8 cellular contexts compared by ENCODE assay signal in genomic region chr3:69014022-69014580, GRCh38. TPM values are rescaled to one million over a fixed set of nuclear protein-coding genes. Genes with fewer than 3 reads are reported as not detected.
DNase-seq lines count a peak whose midpoint lies in the region; FAIRE-seq and TF ChIP-seq lines count a peak whose summit lies in the region.

No MANE protein-coding gene starts in this region.

- H3K4me3 Mint-ChIP-seq in glutamatergic neuron (ENCODE audit: unreplicated experiment), result peak overlapping the region; percentile 83

- no peaks in the 10 kb centered on the region for H3K36me3 Mint-ChIP-seq in glutamatergic neuron (ENCODE audit: unreplicated experiment)

- H3K4me3 ChIP-seq in small intestine (ENCODE audit: low read depth in 1 of 2, low read length in 2 of 2), result peak overlapping the region; percentile 75 to 97

- no peaks in the 10 kb centered on the region for H3K27me3 ChIP-seq in small intestine (ENCODE audit: control insufficient read depth in 2 of 2, insufficient read depth in 2 of 2, low read length in 2 of 2)

- no peaks in the 10 kb centered on the region for H3K9me3 ChIP-seq in small intestine (ENCODE audit: control insufficient read depth, low read depth)

- H3K27me3 Mint-ChIP-seq in glutamatergic neuron (ENCODE audit: unreplicated experiment), result no peaks in the 10 kb centered on the region

- H3K36me3 ChIP-seq in small intestine (ENCODE audit: control insufficient read depth in 2 of 2, insufficient read depth in 2 of 2, low read length in 2 of 2), result no peaks in the 10 kb centered on the region

- DNase-seq in HEK293T (ENCODE audit: extremely low spot score) (no peak), glutamatergic neuron (no peak), small intestine (no peak), DMS114 treated with DMSO at 0.1 percent for 48 hours (lab: John Stamatoyannopoulos, UW; ENCODE audit: unreplicated experiment) (no peak), AG08395 (ENCODE audit: low spot score) (no peak), GM13976 (ENCODE audit: low spot score) (no peak), T-helper 9 cell (no peak)

- H3K27ac ChIP-seq in VCaP (peak overlapping the region; percentile 93), small intestine (ENCODE audit: low read depth in 1 of 2, low read length in 1 of 2) (peak overlapping the region; percentile 94)

- CTCF ChIA-PET in HEK293T (lab: Yijun Ruan, JAX), result interaction anchor here (0.5 to 0.6 kb wide), 2 partner anchors 92 to 395 kb away, joined by 3 to 7 read pairs; no protein-coding TSS in a partner anchor

- 9 to 14% (median 9%) methylated on average over 11 of the region's 11 CpGs for WGBS in small intestine, 3 donors

- TF ChIP-seq CTCF in VCaP (conservative IDR thresholded peaks at IDR 0.05) (no peak), glutamatergic neuron (IDR thresholded peaks at IDR 0.05; ENCODE audit: partially characterized antibody, unreplicated experiment) (no peak), GM13976 (IDR thresholded peaks at IDR 0.05; ENCODE audit: borderline replicate concordance, control extremely low read depth, extremely low read depth, insufficient read depth, missing control alignments) (no peak)

- POLR2A ChIA-PET in HEK293T (lab: Yijun Ruan, JAX), result interaction anchor here (0.8 to 1.8 kb wide), 6 partner anchors 34 to 82 kb away, joined by 3 to 6 read pairs (median 3); partner anchors contain the start of genes TAFA4, TMF1 and UBA3

- FAIRE-seq in small intestine (lab: Jason Lieb, UNC), result no peak

- peaks cover 4% of the 10 kb centered on the region for H3K4me1 Mint-ChIP-seq in glutamatergic neuron (ENCODE audit: low read depth, unreplicated experiment)

- H3K9me3 Mint-ChIP-seq in glutamatergic neuron (ENCODE audit: unreplicated experiment), result peaks cover 7% of the 10 kb centered on the region

- H3K27ac Mint-ChIP-seq in glutamatergic neuron (ENCODE audit: unreplicated experiment), result peak overlapping the region; percentile 59

- H3K4me1 ChIP-seq in small intestine (ENCODE audit: control insufficient read depth in 2 of 2, insufficient read depth in 1 of 2, low read depth in 1 of 2, low read length in 1 of 2), result peaks cover 0 to 5% of the 10 kb centered on the region in 2 donors

- in situ Hi-C loops in GM13976 (cut with MboI; ENCODE audit: low sequenced_read_pairs, unreplicated experiment), result no loop called here

TF ChIP-seq in HEK293T, 16 proteins besides CTCF, POLR2A, EP300 and RAD21:
- TF ChIP-seq L3MBTL2 (conservative IDR thresholded peaks at IDR 0.05), result peak; percentile 59
- no peak for TF ChIP-seq ARNT (IDR thresholded peaks at IDR 0.05)
- no peak for TF ChIP-seq FOXM1 (IDR thresholded peaks at IDR 0.05; ENCODE audit: borderline replicate concordance)

RNA-seq across cellular contexts. Expression of gene EOGT, which starts 0.6 kb away (rescaled TPM):
- 17.2 TPM for total RNA-seq in glutamatergic neuron (ENCODE audit: unreplicated experiment)
- polyA plus RNA-seq in small intestine, result 1 to 10 TPM; 5.4 to 9.6 (median 7.8) TPM

RNA-seq across cellular contexts. Expression of gene TMF1, which starts 38.0 kb away (rescaled TPM):
- total RNA-seq in glutamatergic neuron (ENCODE audit: unreplicated experiment), result 18.8 TPM
- polyA plus RNA-seq in small intestine, result 10 to 100 TPM in 2 of 3 donors, 1 to 10 TPM in 1; 9.5 to 12.5 (median 10.3) TPM
